Comparison of ENCODE assay signal across 16 cellular contexts in the genomic region with DNA sequence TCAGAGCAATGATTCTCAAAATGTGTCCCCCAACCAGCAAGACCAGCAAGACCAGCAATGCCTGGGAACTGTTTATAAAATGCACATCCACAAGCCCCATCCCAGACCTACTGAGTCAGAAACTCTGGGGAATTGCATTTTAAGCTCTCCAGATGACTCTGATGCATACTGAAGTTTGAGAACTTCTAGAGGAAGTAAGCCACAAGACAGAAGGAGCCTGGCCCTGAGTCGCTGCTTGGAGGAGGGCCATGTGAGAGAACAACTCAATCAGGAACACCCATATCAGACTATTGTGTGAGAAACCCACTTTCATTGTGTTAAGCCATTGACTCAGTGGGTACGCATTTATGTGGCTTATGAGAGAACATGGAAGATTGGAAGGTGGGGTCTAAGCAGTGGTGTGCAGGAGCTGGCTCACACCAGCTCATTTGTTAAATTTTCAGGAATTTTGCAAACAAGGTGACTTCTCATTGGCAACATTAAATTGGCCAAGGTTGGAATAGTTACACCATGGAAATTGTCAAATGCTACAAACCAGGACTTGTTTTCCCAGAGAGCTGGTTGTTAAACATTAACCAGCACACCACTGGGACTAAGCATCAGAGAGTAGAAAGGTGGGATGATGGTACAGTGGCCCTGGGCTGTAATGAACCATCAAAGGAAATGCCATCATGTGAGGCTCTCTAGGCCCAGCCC. TPM values are rescaled to one million over a fixed set of nuclear protein-coding genes. Genes with fewer than 3 reads are reported as not detected.
DNase-seq lines count a peak whose midpoint lies in the region; ATAC-seq and TF ChIP-seq lines count a peak whose summit lies in the region.
"Had no signal": no experiment of that assay in that cellular context is flagged by ENCODE, and none has a peak within 500 bp of the region (broad histone marks: within the 10 kb centered on the region; RNA-seq: fewer than 3 reads in every experiment).

No MANE protein-coding gene starts in this region.

- no peak overlapping the region for H3K4me2 ChIP-seq in MM.1S (ENCODE audit: low read depth, low read length)

- no peak for TF ChIP-seq CTCF in left ventricle myocardium inferior (IDR thresholded peaks at IDR 0.05; ENCODE audit: borderline replicate concordance)
- TF ChIP-seq CTCF in heart left ventricle (IDR thresholded peaks at IDR 0.05) = no peak
- no peak for TF ChIP-seq CTCF in kidney epithelial cell (IDR thresholded peaks at IDR 0.05; ENCODE audit: insufficient read depth, low read length, poor library complexity, severe bottlenecking)
- no peak for TF ChIP-seq CTCF in MM.1S (IDR thresholded peaks at IDR 0.05; ENCODE audit: low read length)
- TF ChIP-seq CTCF in psoas muscle (IDR thresholded peaks at IDR 0.05) = no peak

- H3K36me3 Mint-ChIP-seq in activated T-cell treated with anti-CD3 and anti-CD28 coated beads, Interleukin-2, amount 50 U/mL, for 24 hours (ENCODE audit: low read depth) = peaks cover 40% of the 10 kb centered on the region

- intact Hi-C loops in left ventricle myocardium inferior (cut with micrococcal nuclease) = no loop called here
- intact Hi-C loops in heart left ventricle (cut with DNase I) = loop anchor here in 3 of 10 donors (2.0 to 5.0 kb wide), 3 partner anchors 35 to 65 kb away; no protein-coding TSS in a partner anchor
- intact Hi-C loops in psoas muscle (cut with DNase I) = loop anchor here in 1 of 2 donors (10.0 kb wide), 1 partner anchor 163 kb away; a partner anchor contains a TSS

- WGBS in heart left ventricle, 4 donors = 65 to 83% (median 72%) methylated on average over 2 of the region's 2 CpGs
- WGBS in psoas muscle, 3 donors = 81 to 84% (median 84%) methylated on average over 2 of the region's 2 CpGs

- no peak for TF ChIP-seq POLR2A in heart left ventricle (IDR thresholded peaks at IDR 0.05)

- no peaks in the 10 kb centered on the region for H3K27me3 Mint-ChIP-seq in activated T-cell treated with anti-CD3 and anti-CD28 coated beads, Interleukin-2, amount 50 U/mL, for 24 hours
- H3K27me3 Mint-ChIP-seq: brain had no signal

- no peaks in the 10 kb centered on the region for H3K27me3 ChIP-seq in left ventricle myocardium inferior (ENCODE audit: low read depth)
- H3K27me3 ChIP-seq in heart left ventricle = no peaks in the 10 kb centered on the region
- H3K27me3 ChIP-seq in kidney epithelial cell (ENCODE audit: control insufficient read depth, insufficient read depth, low read length) = no peaks in the 10 kb centered on the region
- H3K27me3 ChIP-seq in MM.1S (replicated peaks; ENCODE audit: insufficient read depth, low read length) = no peaks in the 10 kb centered on the region
- H3K27me3 ChIP-seq in psoas muscle (ENCODE audit: insufficient read depth in 3 of 3, low read length in 2 of 3) = no peaks in the 10 kb centered on the region
- H3K27me3 ChIP-seq: thyroid gland had no signal

- H3F3A ChIP-seq in MM.1S (ENCODE audit: insufficient read depth, low read length) = no peaks in the 10 kb centered on the region

- H3K27ac ChIP-seq in left ventricle myocardium inferior (replicated peaks) (peak overlapping the region; percentile 47), heart left ventricle (peak overlapping the region in 6 of 12 donors; percentile 21 to 89 (median 64)), MM.1S (ENCODE audit: low read length) (no peak overlapping the region), psoas muscle (no peak overlapping the region)
- H3K27ac ChIP-seq: thyroid gland had no signal

- H3K79me2 ChIP-seq in MM.1S (ENCODE audit: low read length) = no peaks in the 10 kb centered on the region

- H3K4me1 Mint-ChIP-seq in activated T-cell treated with anti-CD3 and anti-CD28 coated beads, Interleukin-2, amount 50 U/mL, for 24 hours (ENCODE audit: low read depth) = peaks cover 44% of the 10 kb centered on the region

- H3K9me3 ChIP-seq in left ventricle myocardium inferior (replicated peaks) = no peaks in the 10 kb centered on the region
- no peaks in the 10 kb centered on the region for H3K9me3 ChIP-seq in heart left ventricle
- no peaks in the 10 kb centered on the region for H3K9me3 ChIP-seq in MM.1S (replicated peaks; ENCODE audit: insufficient read depth, low read length)
- H3K9me3 ChIP-seq in psoas muscle = no peaks in the 10 kb centered on the region
- H3K9me3 ChIP-seq: thyroid gland had no signal

- H3K4me1 ChIP-seq in left ventricle myocardium inferior (peaks cover 68% of the 10 kb centered on the region), heart left ventricle (peaks cover 0 to 63% (median 20%) of the 10 kb centered on the region in 12 donors), MM.1S (ENCODE audit: low read length) (no peaks in the 10 kb centered on the region), psoas muscle (peaks cover 8% of the 10 kb centered on the region)
- H3K4me1 ChIP-seq: thyroid gland had no signal

- no peak overlapping the region for H3K9ac ChIP-seq in MM.1S (ENCODE audit: low read length)

- ATAC-seq in heart left ventricle = no peak
- no peak for ATAC-seq in GM21515 (IDR thresholded peaks at IDR 0.05; ENCODE audit: unreplicated experiment)
- no peak for ATAC-seq in psoas muscle

- no peak overlapping the region for H3K4me3 ChIP-seq in left ventricle myocardium inferior
- no peak overlapping the region for H3K4me3 ChIP-seq in heart left ventricle
- no peak overlapping the region for H3K4me3 ChIP-seq in kidney epithelial cell (ENCODE audit: low read depth, low read length)
- H3K4me3 ChIP-seq in MM.1S (ENCODE audit: low read length) = no peak overlapping the region
- no peak overlapping the region for H3K4me3 ChIP-seq in psoas muscle
- H3K4me3 ChIP-seq: lung, thyroid gland had no signal

- no peak overlapping the region for H2AFZ ChIP-seq in MM.1S (ENCODE audit: low read length)

- no peaks in the 10 kb centered on the region for H4K20me1 ChIP-seq in MM.1S (ENCODE audit: insufficient read depth, low read length)

- DNase-seq in left ventricle myocardium inferior (no peak), heart left ventricle (no peak), astrocyte of the hippocampus (ENCODE audit: low read depth, low spot score) (peak; percentile 36), kidney epithelial cell (ENCODE audit: low read depth) (peak; percentile 43), MM.1S (no peak), psoas muscle (no peak)
- DNase-seq in activated T-cell treated with anti-CD3 and anti-CD28 coated beads, Interleukin-2, amount 50 U/mL, for 24 hours = no peak
- DNase-seq: activated CD4-positive, alpha-beta T cell treated with anti-CD3 and anti-CD28 coated beads, Interleukin-2, amount 50 U/mL, for 4 hours; hypothalamus; NCI-H1436; thyroid gland had no signal

- H3K27ac Mint-ChIP-seq in activated T-cell treated with anti-CD3 and anti-CD28 coated beads, Interleukin-2, amount 50 U/mL, for 24 hours = no peak overlapping the region
- H3K27ac Mint-ChIP-seq: activated T-helper 2 cell treated with anti-CD3 and anti-CD28 coated beads, Interferon-gamma antibody, Interleukin-2, Interleukin-4, amounts not matched to agents 10 μg/mL and 5 μg/mL and 100 μg/mL, durations not matched to agents 14 hours and 24 hours and 36 hours; brain; T-helper 2 cell treated with Interferon-gamma antibody and Interleukin-4, amounts not matched to agents 5 μg/mL and 100 μg/mL, for 36 hours had no signal

- peaks cover 5% of the 10 kb centered on the region for H3K36me3 ChIP-seq in left ventricle myocardium inferior
- H3K36me3 ChIP-seq in heart left ventricle = peaks cover 0 to 33% (median 13%) of the 10 kb centered on the region in 9 donors
- H3K36me3 ChIP-seq in kidney epithelial cell (ENCODE audit: control insufficient read depth, insufficient read depth, low read length) = no peaks in the 10 kb centered on the region
- H3K36me3 ChIP-seq in MM.1S (replicated peaks; ENCODE audit: insufficient read depth, low read length) = no peaks in the 10 kb centered on the region
- H3K36me3 ChIP-seq in psoas muscle (ENCODE audit: insufficient read depth in 1 of 2, low read depth in 1 of 2) = peaks cover 2 to 9% of the 10 kb centered on the region in 2 donors

- H3K4me3 Mint-ChIP-seq in activated T-cell treated with anti-CD3 and anti-CD28 coated beads, Interleukin-2, amount 50 U/mL, for 24 hours = no peak overlapping the region
- H3K4me3 Mint-ChIP-seq: brain; T-helper 2 cell treated with Interferon-gamma antibody and Interleukin-4, amounts not matched to agents 5 μg/mL and 100 μg/mL, for 36 hours had no signal

- H3K9me3 Mint-ChIP-seq in activated T-cell treated with anti-CD3 and anti-CD28 coated beads, Interleukin-2, amount 50 U/mL, for 24 hours = no peaks in the 10 kb centered on the region
- H3K9me3 Mint-ChIP-seq: activated T-helper 2 cell treated with anti-CD3 and anti-CD28 coated beads, Interferon-gamma antibody, Interleukin-2, Interleukin-4, amounts not matched to agents 10 μg/mL and 5 μg/mL and 100 μg/mL, durations not matched to agents 14 hours and 24 hours and 36 hours; brain; T-helper 2 cell treated with Interferon-gamma antibody and Interleukin-4, amounts not matched to agents 5 μg/mL and 100 μg/mL, for 36 hours had no signal

- no peaks in the 10 kb centered on the region for H3K9me2 ChIP-seq in MM.1S (replicated peaks; ENCODE audit: insufficient read depth, low read length)

RNA-seq across cellular contexts. Expression of a gene that starts 38.9 kb away (rescaled TPM):
- total RNA-seq in left ventricle myocardium inferior (230 TPM), heart left ventricle (100 to 1,000 TPM; 175 to 436 (median 241) TPM), kidney epithelial cell (216 and 239 TPM in 2 replicates), psoas muscle (100 to 1,000 TPM in 2 of 4 donors, 10 to 100 TPM in 2; 66.1 to 342 (median 150) TPM)
- polyA plus RNA-seq in heart left ventricle (100 to 1,000 TPM; 115 to 896 TPM), psoas muscle (100 to 1,000 TPM; 126 to 440 (median 309) TPM)

Comparison
In these comparisons a context has a peak if more than half of its experiments do, and no peak if none do; other contexts are left out.
1. DNase-seq: peak in astrocyte of the hippocampus (single experiment) and kidney epithelial cell (single experiment); none in left ventricle myocardium inferior (single experiment), heart left ventricle (0 of 5), MM.1S (single experiment), psoas muscle (0 of 2) and activated T-cell treated with anti-CD3 and anti-CD28 coated beads, Interleukin-2, amount 50 U/mL, for 24 hours (single experiment).